1 cellular context compared by ENCODE assay signal in genomic region chr2:215370116-215370965, GRCh38.
TF ChIP-seq lines count a peak whose summit lies in the region.

No MANE protein-coding gene starts in this region.

TF ChIP-seq in endothelial cell of umbilical vein, 7 proteins besides CTCF, POLR2A, EP300 and RAD21:
- TF ChIP-seq MYC (IDR thresholded peaks at IDR 0.05; ENCODE audit: low read depth, low read length) = no peak
- TF ChIP-seq POLR2AphosphoS5 (IDR thresholded peaks at IDR 0.05; ENCODE audit: insufficient read depth, low read depth, low read length) = no peak
- TF ChIP-seq GATA2 (IDR thresholded peaks at IDR 0.05; ENCODE audit: insufficient read depth, insufficient read length, low read depth, low read length) = no peak
- no peak for TF ChIP-seq JUN (IDR thresholded peaks at IDR 0.05; ENCODE audit: borderline replicate concordance, insufficient read depth, insufficient read length, low read depth)
- TF ChIP-seq EZH2 (IDR thresholded peaks at IDR 0.05; ENCODE audit: borderline replicate concordance, low read depth, low read length, severe bottlenecking) = no peak
- no peak for TF ChIP-seq FOS (IDR thresholded peaks at IDR 0.05; ENCODE audit: borderline replicate concordance, insufficient read depth, low read length)
- TF ChIP-seq MAX (IDR thresholded peaks at IDR 0.05; ENCODE audit: insufficient read depth, insufficient read length) = no peak
